Comparison of ENCODE assay signal across 1 cellular context in the genomic region with DNA sequence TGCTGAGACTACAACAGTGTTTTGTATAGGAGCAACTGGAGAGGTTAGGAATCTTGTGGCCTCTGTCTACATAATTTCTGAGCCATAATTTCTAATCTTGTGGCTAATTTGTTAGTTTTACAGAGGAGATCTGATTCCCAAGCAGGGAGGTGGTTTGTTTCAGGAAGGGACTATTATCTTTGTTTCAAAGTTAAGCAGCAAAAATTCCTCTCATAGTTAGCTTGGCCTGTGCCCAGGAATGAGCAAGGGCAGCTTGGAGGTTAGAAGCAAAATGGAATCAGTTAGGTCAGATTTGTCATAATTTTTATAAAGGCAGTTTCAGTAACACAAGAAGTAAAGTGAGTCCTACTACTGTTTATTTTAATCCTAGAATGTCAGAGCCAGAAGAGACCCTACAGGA.
TF ChIP-seq lines count a peak whose summit lies in the region.

No MANE protein-coding gene starts in this region.

TF ChIP-seq in SK-N-SH, 30 proteins besides CTCF, POLR2A, EP300 and RAD21 (continued from another document):
- TF ChIP-seq TAF1 (IDR thresholded peaks at IDR 0.05; ENCODE audit: borderline replicate concordance, low read depth, low read length) (no peak), NFIC (IDR thresholded peaks at IDR 0.05; ENCODE audit: borderline replicate concordance) (no peak)
TF ChIP-seq in SK-N-SH: peak in this region for 0.
